Comparison of ENCODE assay signal across 1 cellular context in the genomic region with DNA sequence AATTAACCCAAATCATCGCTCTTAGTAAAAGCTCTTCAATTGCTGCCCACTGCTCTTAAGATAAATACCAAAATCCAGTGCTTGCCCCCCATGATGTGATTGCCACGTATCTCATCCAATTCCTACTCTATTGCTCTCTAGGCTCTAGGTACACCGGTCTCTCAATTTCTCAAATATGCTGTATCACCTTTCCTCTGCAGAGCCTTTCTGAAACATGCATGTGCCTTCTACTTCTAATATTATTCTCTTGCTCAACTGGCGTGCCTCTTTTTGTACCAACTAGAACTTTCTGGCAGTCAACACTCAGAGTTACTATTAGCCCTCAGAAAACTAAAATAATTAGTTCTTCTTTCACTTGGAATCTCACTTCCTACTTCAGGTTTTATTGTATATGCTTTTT.
TF ChIP-seq lines count a peak whose summit lies in the region.

No MANE protein-coding gene starts in this region.

TF ChIP-seq in WTC11, 78 proteins besides CTCF, POLR2A, EP300 and RAD21 (continued from another document):
- TF ChIP-seq, protein P1, sequence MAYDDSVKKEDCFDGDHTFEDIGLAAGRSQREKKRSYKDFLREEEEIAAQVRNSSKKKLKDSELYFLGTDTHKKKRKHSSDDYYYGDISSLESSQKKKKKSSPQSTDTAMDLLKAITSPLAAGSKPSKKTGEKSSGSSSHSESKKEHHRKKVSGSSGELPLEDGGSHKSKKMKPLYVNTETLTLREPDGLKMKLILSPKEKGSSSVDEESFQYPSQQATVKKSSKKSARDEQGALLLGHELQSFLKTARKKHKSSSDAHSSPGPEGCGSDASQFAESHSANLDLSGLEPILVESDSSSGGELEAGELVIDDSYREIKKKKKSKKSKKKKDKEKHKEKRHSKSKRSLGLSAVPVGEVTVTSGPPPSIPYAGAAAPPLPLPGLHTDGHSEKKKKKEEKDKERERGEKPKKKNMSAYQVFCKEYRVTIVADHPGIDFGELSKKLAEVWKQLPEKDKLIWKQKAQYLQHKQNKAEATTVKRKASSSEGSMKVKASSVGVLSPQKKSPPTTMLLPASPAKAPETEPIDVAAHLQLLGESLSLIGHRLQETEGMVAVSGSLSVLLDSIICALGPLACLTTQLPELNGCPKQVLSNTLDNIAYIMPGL (CRISPR knock-in tag; IDR thresholded peaks at IDR 0.05): no peak
- TF ChIP-seq JAZF1 (CRISPR knock-in tag; IDR thresholded peaks at IDR 0.05) (no peak), ZNF263 (CRISPR knock-in tag; IDR thresholded peaks at IDR 0.05; ENCODE audit: low read depth) (no peak), ZNF121 (CRISPR knock-in tag; IDR thresholded peaks at IDR 0.05) (no peak), PRRX2 (CRISPR knock-in tag; IDR thresholded peaks at IDR 0.05) (no peak), CBFB (CRISPR knock-in tag; IDR thresholded peaks at IDR 0.05; ENCODE audit: low read depth) (no peak)
- TF ChIP-seq, protein P2, sequence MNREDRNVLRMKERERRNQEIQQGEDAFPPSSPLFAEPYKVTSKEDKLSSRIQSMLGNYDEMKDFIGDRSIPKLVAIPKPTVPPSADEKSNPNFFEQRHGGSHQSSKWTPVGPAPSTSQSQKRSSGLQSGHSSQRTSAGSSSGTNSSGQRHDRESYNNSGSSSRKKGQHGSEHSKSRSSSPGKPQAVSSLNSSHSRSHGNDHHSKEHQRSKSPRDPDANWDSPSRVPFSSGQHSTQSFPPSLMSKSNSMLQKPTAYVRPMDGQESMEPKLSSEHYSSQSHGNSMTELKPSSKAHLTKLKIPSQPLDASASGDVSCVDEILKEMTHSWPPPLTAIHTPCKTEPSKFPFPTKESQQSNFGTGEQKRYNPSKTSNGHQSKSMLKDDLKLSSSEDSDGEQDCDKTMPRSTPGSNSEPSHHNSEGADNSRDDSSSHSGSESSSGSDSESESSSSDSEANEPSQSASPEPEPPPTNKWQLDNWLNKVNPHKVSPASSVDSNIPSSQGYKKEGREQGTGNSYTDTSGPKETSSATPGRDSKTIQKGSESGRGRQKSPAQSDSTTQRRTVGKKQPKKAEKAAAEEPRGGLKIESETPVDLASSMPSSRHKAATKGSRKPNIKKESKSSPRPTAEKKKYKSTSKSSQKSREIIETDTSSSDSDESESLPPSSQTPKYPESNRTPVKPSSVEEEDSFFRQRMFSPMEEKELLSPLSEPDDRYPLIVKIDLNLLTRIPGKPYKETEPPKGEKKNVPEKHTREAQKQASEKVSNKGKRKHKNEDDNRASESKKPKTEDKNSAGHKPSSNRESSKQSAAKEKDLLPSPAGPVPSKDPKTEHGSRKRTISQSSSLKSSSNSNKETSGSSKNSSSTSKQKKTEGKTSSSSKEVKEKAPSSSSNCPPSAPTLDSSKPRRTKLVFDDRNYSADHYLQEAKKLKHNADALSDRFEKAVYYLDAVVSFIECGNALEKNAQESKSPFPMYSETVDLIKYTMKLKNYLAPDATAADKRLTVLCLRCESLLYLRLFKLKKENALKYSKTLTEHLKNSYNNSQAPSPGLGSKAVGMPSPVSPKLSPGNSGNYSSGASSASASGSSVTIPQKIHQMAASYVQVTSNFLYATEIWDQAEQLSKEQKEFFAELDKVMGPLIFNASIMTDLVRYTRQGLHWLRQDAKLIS (CRISPR knock-in tag; IDR thresholded peaks at IDR 0.05; ENCODE audit: borderline replicate concordance): no peak
TF ChIP-seq in WTC11: peak in this region for 0.
